Comparison of ENCODE assay signal across 19 cellular contexts in genomic region chr20:21508230-21509078, GRCh38. TPM values are rescaled to one million over a fixed set of nuclear protein-coding genes. Genes with fewer than 3 reads are reported as not detected.
DNase-seq lines count a peak whose midpoint lies in the region; ATAC-seq and TF ChIP-seq lines count a peak whose summit lies in the region.
"Had no signal": no experiment of that assay in that cellular context is flagged by ENCODE, and none has a peak within 500 bp of the region (broad histone marks: within the 10 kb centered on the region; RNA-seq: fewer than 3 reads in every experiment).

No MANE protein-coding gene starts in this region.

- peaks cover 67% of the 10 kb centered on the region for H3K27me3 Mint-ChIP-seq in activated naive CD8-positive, alpha-beta T cell treated with anti-CD3 and anti-CD28 coated beads, Interleukin-2, amount 10 ng/mL, durations not matched to agents 7 days and 5 days
- peaks cover 77% of the 10 kb centered on the region for H3K27me3 Mint-ChIP-seq in activated naive CD8-positive, alpha-beta T cell treated with anti-CD3 and anti-CD28 coated beads, Interleukin-2, amount 50 U/mL, for 24 hours
- peaks cover 89% of the 10 kb centered on the region for H3K27me3 Mint-ChIP-seq in central memory CD8-positive, alpha-beta T cell

- peak overlapping the region; percentile 82 for H3K27ac ChIP-seq in temporal lobe (ENCODE audit: low read depth, low read length)
- H3K27ac ChIP-seq in RWPE1: no peak overlapping the region
- H3K27ac ChIP-seq in foreskin keratinocyte: no peak overlapping the region
- H3K27ac ChIP-seq: esophagus squamous epithelium, HL-60, left ventricle myocardium inferior had no signal

- TF ChIP-seq CTCF in RWPE1 (conservative IDR thresholded peaks at IDR 0.05; ENCODE audit: low read depth) (no peak), foreskin keratinocyte (conservative IDR thresholded peaks at IDR 0.05) (no peak)

- DNase-seq in activated naive CD8-positive, alpha-beta T cell treated with anti-CD3 and anti-CD28 coated beads, Interleukin-2, amount 10 ng/mL, durations not matched to agents 7 days and 5 days: no peak
- no peak for DNase-seq in activated naive CD8-positive, alpha-beta T cell treated with anti-CD3 and anti-CD28 coated beads, Interleukin-2, amount 50 U/mL, for 24 hours
- no peak for DNase-seq in central memory CD8-positive, alpha-beta T cell (ENCODE audit: low spot score in 2 of 2)
- DNase-seq in midbrain (lab: John Stamatoyannopoulos, UW): peak; percentile 83
- DNase-seq in RWPE1 (ENCODE audit: low spot score): no peak
- DNase-seq in A172 (ENCODE audit: low spot score): no peak
- DNase-seq in foreskin keratinocyte: no peak
- DNase-seq: cortex of kidney, esophagus squamous epithelium, KG1, left ventricle myocardium inferior, NCI-H1105 treated with DMSO at 0.1 percent for 48 hours, T-helper 9 cell had no signal

- no peaks in the 10 kb centered on the region for H3K36me3 Mint-ChIP-seq in activated naive CD8-positive, alpha-beta T cell treated with anti-CD3 and anti-CD28 coated beads, Interleukin-2, amount 10 ng/mL, durations not matched to agents 7 days and 5 days
- no peaks in the 10 kb centered on the region for H3K36me3 Mint-ChIP-seq in activated naive CD8-positive, alpha-beta T cell treated with anti-CD3 and anti-CD28 coated beads, Interleukin-2, amount 50 U/mL, for 24 hours (ENCODE audit: low read depth)
- peaks cover 14% of the 10 kb centered on the region for H3K36me3 Mint-ChIP-seq in central memory CD8-positive, alpha-beta T cell (ENCODE audit: insufficient read depth)

- peaks cover 35% of the 10 kb centered on the region for H3K4me1 Mint-ChIP-seq in activated naive CD8-positive, alpha-beta T cell treated with anti-CD3 and anti-CD28 coated beads, Interleukin-2, amount 10 ng/mL, durations not matched to agents 7 days and 5 days
- peaks cover 39% of the 10 kb centered on the region for H3K4me1 Mint-ChIP-seq in activated naive CD8-positive, alpha-beta T cell treated with anti-CD3 and anti-CD28 coated beads, Interleukin-2, amount 50 U/mL, for 24 hours
- peaks cover 32% of the 10 kb centered on the region for H3K4me1 Mint-ChIP-seq in central memory CD8-positive, alpha-beta T cell

- no peaks in the 10 kb centered on the region for H3K4me1 ChIP-seq in foreskin keratinocyte

- CTCF ChIA-PET in RWPE1 (lab: Yijun Ruan, JAX): interaction anchor here (0.5 to 1.8 kb wide), 6 partner anchors 106 to 1426 kb away, joined by 3 to 7 read pairs (median 3); no protein-coding TSS in a partner anchor

- no peaks in the 10 kb centered on the region for H3K9me3 Mint-ChIP-seq in activated naive CD8-positive, alpha-beta T cell treated with anti-CD3 and anti-CD28 coated beads, Interleukin-2, amount 10 ng/mL, durations not matched to agents 7 days and 5 days
- no peaks in the 10 kb centered on the region for H3K9me3 Mint-ChIP-seq in activated naive CD8-positive, alpha-beta T cell treated with anti-CD3 and anti-CD28 coated beads, Interleukin-2, amount 50 U/mL, for 24 hours
- no peaks in the 10 kb centered on the region for H3K9me3 Mint-ChIP-seq in central memory CD8-positive, alpha-beta T cell

- ATAC-seq in activated naive CD8-positive, alpha-beta T cell treated with anti-CD3 and anti-CD28 coated beads, Interleukin-2, amount 10 ng/mL, durations not matched to agents 7 days and 5 days (ENCODE audit: low read depth): no peak
- ATAC-seq in activated naive CD8-positive, alpha-beta T cell treated with anti-CD3 and anti-CD28 coated beads, Interleukin-2, amount 50 U/mL, for 24 hours: no peak
- no peak for ATAC-seq in central memory CD8-positive, alpha-beta T cell (replicated peaks; ENCODE audit: extremely low read depth, poor library complexity, severe bottlenecking)
- ATAC-seq in foreskin keratinocyte: no peak
- ATAC-seq: Right ventricle myocardium inferior had no signal

- H3K27ac Mint-ChIP-seq in activated naive CD8-positive, alpha-beta T cell treated with anti-CD3 and anti-CD28 coated beads, Interleukin-2, amount 10 ng/mL, durations not matched to agents 7 days and 5 days: peak overlapping the region; percentile 76
- H3K27ac Mint-ChIP-seq in activated naive CD8-positive, alpha-beta T cell treated with anti-CD3 and anti-CD28 coated beads, Interleukin-2, amount 50 U/mL, for 24 hours: no peak overlapping the region
- peak overlapping the region; percentile 7 for H3K27ac Mint-ChIP-seq in central memory CD8-positive, alpha-beta T cell (ENCODE audit: low read depth)

- POLR2A ChIA-PET in activated naive CD8-positive, alpha-beta T cell treated with anti-CD3 and anti-CD28 coated beads, Interleukin-2, amount 10 ng/mL, durations not matched to agents 7 days and 5 days (lab: Charles Lee): no interaction called here
- POLR2A ChIA-PET in RWPE1 (lab: Yijun Ruan, JAX; ENCODE audit: low non-redundant PET): no interaction called here

- H3K4me3 Mint-ChIP-seq in activated naive CD8-positive, alpha-beta T cell treated with anti-CD3 and anti-CD28 coated beads, Interleukin-2, amount 10 ng/mL, durations not matched to agents 7 days and 5 days: no peak overlapping the region
- H3K4me3 Mint-ChIP-seq in activated naive CD8-positive, alpha-beta T cell treated with anti-CD3 and anti-CD28 coated beads, Interleukin-2, amount 50 U/mL, for 24 hours: no peak overlapping the region
- no peak overlapping the region for H3K4me3 Mint-ChIP-seq in central memory CD8-positive, alpha-beta T cell

- H3K27me3 ChIP-seq in foreskin keratinocyte: peaks cover 99% of the 10 kb centered on the region

RNA-seq across cellular contexts. Expression of gene NKX2-2, which starts 5.4 kb away (rescaled TPM):
- not detected for total RNA-seq in activated naive CD8-positive, alpha-beta T cell treated with anti-CD3 and anti-CD28 coated beads, Interleukin-2, amount 10 ng/mL, durations not matched to agents 7 days and 5 days
- total RNA-seq in temporal lobe: 0.98 TPM
- 4.4 TPM in 2 replicates for total RNA-seq in A172 (2014; rRNA removed; shearing (Covaris generic))
- total RNA-seq in foreskin keratinocyte: not detected in 2 replicates
- not detected in 2 replicates for polyA plus RNA-seq in foreskin keratinocyte
- total RNA-seq: aorta, esophagus squamous epithelium, left ventricle myocardium inferior, renal cortical epithelial cell, Right ventricle myocardium inferior, subcutaneous adipose tissue had no signal
